1 cellular context compared by ENCODE assay signal in genomic region chr20:24780648-24781047, GRCh38.
TF ChIP-seq lines count a peak whose summit lies in the region.

No MANE protein-coding gene starts in this region.

TF ChIP-seq in HepG2, 621 proteins besides CTCF, POLR2A, EP300 and RAD21:
- TF ChIP-seq CREBL2 (CRISPR knock-in tag; IDR thresholded peaks at IDR 0.05; ENCODE audit: borderline replicate concordance): no peak
- no peak for TF ChIP-seq ATF6 (CRISPR knock-in tag; conservative IDR thresholded peaks at IDR 0.05)
